Comparison of ENCODE assay signal across 11 cellular contexts in genomic region chr3:46386206-46386605, GRCh38. TPM values are rescaled to one million over a fixed set of nuclear protein-coding genes. Genes with fewer than 3 reads are reported as not detected.
DNase-seq lines count a peak whose midpoint lies in the region; ATAC-seq and TF ChIP-seq lines count a peak whose summit lies in the region.
"Had no signal": no experiment of that assay in that cellular context is flagged by ENCODE, and none has a peak within 500 bp of the region (broad histone marks: within the 10 kb centered on the region; RNA-seq: fewer than 3 reads in every experiment).

No MANE protein-coding gene starts in this region.

- no peak overlapping the region for H3K4me3 ChIP-seq in endodermal cell (ENCODE audit: low read length)
- H3K4me3 ChIP-seq: MG63 had no signal

- peaks cover 21% of the 10 kb centered on the region for H3K9me3 ChIP-seq in endodermal cell (ENCODE audit: control insufficient read depth, low read length)
- H3K9me3 ChIP-seq: BE2C, MG63 had no signal

- no peaks in the 10 kb centered on the region for H3K36me3 Mint-ChIP-seq in T-helper 2 cell treated with Interferon-gamma antibody and Interleukin-4, amounts not matched to agents 5 μg/mL and 100 μg/mL, for 36 hours (ENCODE audit: low read depth)
- H3K36me3 Mint-ChIP-seq in stimulated activated naive B cell treated with anti-CD40 and anti-IgM and Interleukin-4, amounts not matched to agents 10 μg/mL and 1 μg/mL and 100 μg/mL, for 72 hours: no peaks in the 10 kb centered on the region
- H3K36me3 Mint-ChIP-seq in endodermal cell (ENCODE audit: low read depth): no peaks in the 10 kb centered on the region

- H3K9ac ChIP-seq in endodermal cell (ENCODE audit: extremely low read depth, low read length, poor library complexity, severe bottlenecking): no peak overlapping the region

- H3K27ac ChIP-seq in endodermal cell (ENCODE audit: low read depth, low read length): no peak overlapping the region

- peaks cover 27% of the 10 kb centered on the region for H3K27me3 Mint-ChIP-seq in T-helper 2 cell treated with Interferon-gamma antibody and Interleukin-4, amounts not matched to agents 5 μg/mL and 100 μg/mL, for 36 hours (ENCODE audit: low read depth)
- no peaks in the 10 kb centered on the region for H3K27me3 Mint-ChIP-seq in stimulated activated naive B cell treated with anti-CD40 and anti-IgM and Interleukin-4, amounts not matched to agents 10 μg/mL and 1 μg/mL and 100 μg/mL, for 72 hours
- H3K27me3 Mint-ChIP-seq in endodermal cell (ENCODE audit: insufficient read depth): no peaks in the 10 kb centered on the region

- 93 to 94% methylated on average over 4 of the region's 4 CpGs for WGBS in endodermal cell (ENCODE audit: insufficient coverage in 1 of 2, insufficient read length in 1 of 2), 2 experiments

- peaks cover 12% of the 10 kb centered on the region for H3K4me1 ChIP-seq in endodermal cell (ENCODE audit: control insufficient read depth, insufficient read depth, low read length)
- H3K4me1 ChIP-seq: BE2C had no signal

- no peaks in the 10 kb centered on the region for H3K9me3 Mint-ChIP-seq in T-helper 2 cell treated with Interferon-gamma antibody and Interleukin-4, amounts not matched to agents 5 μg/mL and 100 μg/mL, for 36 hours
- H3K9me3 Mint-ChIP-seq in stimulated activated naive B cell treated with anti-CD40 and anti-IgM and Interleukin-4, amounts not matched to agents 10 μg/mL and 1 μg/mL and 100 μg/mL, for 72 hours: no peaks in the 10 kb centered on the region
- no peaks in the 10 kb centered on the region for H3K9me3 Mint-ChIP-seq in endodermal cell

- no peak for TF ChIP-seq CTCF in endodermal cell (conservative IDR thresholded peaks at IDR 0.05)

- peak overlapping the region; percentile 30 for H3K4me3 Mint-ChIP-seq in T-helper 2 cell treated with Interferon-gamma antibody and Interleukin-4, amounts not matched to agents 5 μg/mL and 100 μg/mL, for 36 hours
- peak overlapping the region in 1 of 2 donors; percentile 1 for H3K4me3 Mint-ChIP-seq in stimulated activated naive B cell treated with anti-CD40 and anti-IgM and Interleukin-4, amounts not matched to agents 10 μg/mL and 1 μg/mL and 100 μg/mL, for 72 hours
- H3K4me3 Mint-ChIP-seq in endodermal cell: no peak overlapping the region

- H3K4me1 Mint-ChIP-seq in T-helper 2 cell treated with Interferon-gamma antibody and Interleukin-4, amounts not matched to agents 5 μg/mL and 100 μg/mL, for 36 hours (ENCODE audit: low read depth): peaks cover 17% of the 10 kb centered on the region
- H3K4me1 Mint-ChIP-seq in stimulated activated naive B cell treated with anti-CD40 and anti-IgM and Interleukin-4, amounts not matched to agents 10 μg/mL and 1 μg/mL and 100 μg/mL, for 72 hours: peaks cover 23 to 33% of the 10 kb centered on the region in 2 donors
- peaks cover 18% of the 10 kb centered on the region for H3K4me1 Mint-ChIP-seq in endodermal cell

- H3K27me3 ChIP-seq in endodermal cell (ENCODE audit: control insufficient read depth, insufficient read depth, low read length, poor library complexity, severe bottlenecking): no peaks in the 10 kb centered on the region
- H3K27me3 ChIP-seq: BE2C, MG63 had no signal

- H3K36me3 ChIP-seq in endodermal cell (ENCODE audit: control insufficient read depth, insufficient read depth, low read length): no peaks in the 10 kb centered on the region
- H3K36me3 ChIP-seq: BE2C, MG63 had no signal

- peak; percentile 90 for ATAC-seq in esophagus mucosa
- peak; percentile 77 to 78 for ATAC-seq in stimulated activated naive B cell treated with anti-CD40 and anti-IgM and Interleukin-4, amounts not matched to agents 10 μg/mL and 1 μg/mL and 100 μg/mL, for 72 hours (replicated peaks)
- no peak for ATAC-seq in GM18498 (IDR thresholded peaks at IDR 0.05; ENCODE audit: unreplicated experiment)
- no peak for ATAC-seq in HG03045 (IDR thresholded peaks at IDR 0.05; ENCODE audit: unreplicated experiment)

- no peak overlapping the region for H3K27ac Mint-ChIP-seq in T-helper 2 cell treated with Interferon-gamma antibody and Interleukin-4, amounts not matched to agents 5 μg/mL and 100 μg/mL, for 36 hours
- no peak overlapping the region for H3K27ac Mint-ChIP-seq in stimulated activated naive B cell treated with anti-CD40 and anti-IgM and Interleukin-4, amounts not matched to agents 10 μg/mL and 1 μg/mL and 100 μg/mL, for 72 hours
- no peak overlapping the region for H3K27ac Mint-ChIP-seq in endodermal cell

- no peak for DNase-seq in T-helper 2 cell treated with Interferon-gamma antibody and Interleukin-4, amounts not matched to agents 5 μg/mL and 100 μg/mL, for 36 hours (ENCODE audit: low spot score)
- no peak for DNase-seq in T-helper 2 cell
- DNase-seq in NCI-H69 (lab: John Stamatoyannopoulos, UW): peak; percentile 59
- no peak for DNase-seq in stimulated activated naive B cell treated with anti-CD40 and anti-IgM and Interleukin-4, amounts not matched to agents 10 μg/mL and 1 μg/mL and 100 μg/mL, for 72 hours
- no peak for DNase-seq in endodermal cell
- DNase-seq: BE2C, MG63, retina had no signal

RNA-seq across cellular contexts. Expression of gene CCR5, which starts 15.5 kb away (rescaled TPM):
- total RNA-seq in esophagus mucosa: 0.28 TPM
- total RNA-seq in endodermal cell: not detected
- not detected for polyA plus RNA-seq in endodermal cell (2013, experiment 1 of 2)
- polyA plus RNA-seq in endodermal cell (2013, experiment 2 of 2): not detected

RNA-seq across cellular contexts. Expression of gene CCRL2, which starts 20.9 kb away (rescaled TPM):
- total RNA-seq in esophagus mucosa: 0.24 TPM
- not detected for total RNA-seq in endodermal cell
- not detected for polyA plus RNA-seq in endodermal cell (2013, experiment 1 of 2)
- not detected for polyA plus RNA-seq in endodermal cell (2013, experiment 2 of 2)

RNA-seq across cellular contexts. Expression of gene CCR2, which starts 32.3 kb away (rescaled TPM):
- 0.48 TPM for total RNA-seq in esophagus mucosa
- not detected for total RNA-seq in endodermal cell
- polyA plus RNA-seq in endodermal cell (2013, experiment 1 of 2): not detected
- polyA plus RNA-seq in endodermal cell (2013, experiment 2 of 2): not detected

Comparison
In these comparisons a context has a peak if more than half of its experiments do, and no peak if none do; other contexts are left out.
1. ATAC-seq: peak in esophagus mucosa (single experiment) and stimulated activated naive B cell treated with anti-CD40 and anti-IgM and Interleukin-4, amounts not matched to agents 10 μg/mL and 1 μg/mL and 100 μg/mL, for 72 hours (2 of 2); none in GM18498 (single experiment) and HG03045 (single experiment).